ENCODE assay signal across 1 cellular context in genomic region chr1:227946624-227947424, GRCh38.
TF ChIP-seq lines count a peak whose summit lies in the region.

No MANE protein-coding gene starts in this region.

TF ChIP-seq in HEK293, 187 proteins besides CTCF, POLR2A, EP300 and RAD21 (continued from another document):
- TF ChIP-seq ZBTB26 (tag by site-specific recombination; optimal IDR thresholded peaks at IDR 0.05) (peak; percentile 87), ZSCAN30 (tag by site-specific recombination; IDR thresholded peaks at IDR 0.05) (peak; percentile 96), ZBTB20 (tag by site-specific recombination; IDR thresholded peaks at IDR 0.05) (peak; percentile 90), ZNF138 (tag by site-specific recombination; IDR thresholded peaks at IDR 0.05; ENCODE audit: borderline replicate concordance) (no peak), OVOL3 (tag by site-specific recombination; IDR thresholded peaks at IDR 0.05) (no peak), ZXDB (tag by site-specific recombination; IDR thresholded peaks at IDR 0.05) (peak; percentile 45; the same call in 1 of the 2 replicates), SP7 (tag by site-specific recombination; IDR thresholded peaks at IDR 0.05) (peak; percentile 10; the same call in 1 of the 2 replicates), ZNF2 (tag by site-specific recombination; IDR thresholded peaks at IDR 0.05) (0 out of 2 replicates have a peak, but pooled peaks have one; percentile 17), ZBTB17 (tag by site-specific recombination; IDR thresholded peaks at IDR 0.05) (0 out of 2 replicates have a peak, but pooled peaks have one; percentile 7), ZNF677 (tag by site-specific recombination; IDR thresholded peaks at IDR 0.05) (0 out of 2 replicates have a peak, but pooled peaks have one; percentile 39)
